8 cellular contexts compared by ENCODE assay signal in the genomic region with DNA sequence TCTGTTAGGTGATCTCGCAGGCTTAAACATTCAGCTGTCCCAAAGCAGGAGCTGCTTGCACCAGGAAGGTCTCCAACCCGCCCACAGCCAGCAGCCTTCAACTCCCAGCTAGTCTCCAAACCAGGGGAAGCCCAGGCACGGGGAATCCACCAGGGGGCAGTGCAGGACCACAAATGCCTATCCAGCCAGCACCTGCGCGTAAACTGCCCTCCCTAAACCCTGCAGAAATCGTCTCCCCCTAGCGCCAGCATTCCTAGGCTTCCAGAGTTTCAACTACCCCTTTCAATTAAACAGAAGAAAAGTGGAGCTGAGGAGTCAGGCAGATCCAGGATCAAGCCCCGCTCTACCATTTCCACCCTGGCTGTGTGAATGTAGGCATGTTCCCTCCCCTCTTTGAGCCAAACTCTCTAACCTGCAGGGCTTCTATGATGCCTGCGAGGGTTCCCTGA.
DNase-seq lines count a peak whose midpoint lies in the region; ATAC-seq and TF ChIP-seq lines count a peak whose summit lies in the region.

No MANE protein-coding gene starts in this region.

- no peak overlapping the region for H3K4me3 ChIP-seq in HL-60 (replicated peaks; ENCODE audit: insufficient read depth, low read length)
- H3K4me3 ChIP-seq in right lobe of liver: no peak overlapping the region

- H3K27me3 ChIP-seq in HL-60 (ENCODE audit: insufficient read depth, poor library complexity, severe bottlenecking): peaks cover 2% of the 10 kb centered on the region
- peaks cover 0 to 8% of the 10 kb centered on the region in 2 donors for H3K27me3 ChIP-seq in right lobe of liver

- TF ChIP-seq CTCF in HL-60 (IDR thresholded peaks at IDR 0.05; ENCODE audit: insufficient read depth, low read length): peak; percentile 96
- TF ChIP-seq CTCF in right lobe of liver (IDR thresholded peaks at IDR 0.05): peak; percentile 92 to 99 (median 96)

- H3K27ac ChIP-seq in HL-60 (replicated peaks) (no peak overlapping the region), right lobe of liver (no peak overlapping the region)

- no peaks in the 10 kb centered on the region for H3K4me1 ChIP-seq in right lobe of liver

- DNase-seq in AG08396 (ENCODE audit: low spot score) (peak; percentile 92), HL-60 (ENCODE audit: low read depth in 1 of 2, low spot score in 1 of 2) (peak; percentile 73 to 91), NCI-H82 (lab: John Stamatoyannopoulos, UW) (peak; percentile 92), ecto neural progenitor cell (ENCODE audit: low spot score) (peak; percentile 99), right lobe of liver (peak; percentile 90 to 94 (median 93))
- DNase-seq in activated CD4-positive, alpha-beta T cell treated with anti-CD3 and anti-CD28 coated beads, Interleukin-2, amount 50 U/mL, for 48 hours: peak; percentile 97 to 98
- DNase-seq in stimulated activated CD4-positive, alpha-beta T cell treated with anti-CD3 and anti-CD28 coated beads, TNF-alpha, amount 100 ng/mL, for 48 hours (ENCODE audit: low read depth in 3 of 3): peak; percentile 83 to 96 (median 91)

- H3K9me3 ChIP-seq in right lobe of liver: no peaks in the 10 kb centered on the region

- WGBS in right lobe of liver (ENCODE audit: insufficient coverage, low coverage, low lambda C conversion rate, missing lambda C conversion rate): 5% methylated on average over 8 of the region's 9 CpGs

- TF ChIP-seq POLR2A in right lobe of liver (IDR thresholded peaks at IDR 0.05): no peak

- intact Hi-C loops in right lobe of liver (cut with DNase I): no loop called here

- ATAC-seq in GM19043 (IDR thresholded peaks at IDR 0.05; ENCODE audit: low read depth, unreplicated experiment) (peak; percentile 85), right lobe of liver (peak; percentile 98 to 100 (median 100))

- H3K36me3 ChIP-seq in right lobe of liver: no peaks in the 10 kb centered on the region
